In the genomic region with DNA sequence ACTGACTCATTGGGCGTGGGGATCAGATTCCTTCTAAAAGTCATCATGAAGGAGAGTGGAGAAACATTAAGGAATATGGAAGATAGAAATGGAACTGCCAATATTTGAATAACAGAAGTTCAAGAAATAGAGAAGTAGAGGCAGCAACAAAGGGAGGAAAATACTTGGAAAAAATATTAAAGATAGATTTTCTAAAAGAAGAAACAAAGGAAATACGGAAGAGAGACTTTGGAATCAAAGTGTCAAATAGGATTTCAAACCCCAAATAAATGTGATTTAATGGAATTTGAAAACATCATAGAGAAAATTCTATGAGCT, we compare ENCODE assay signal across 18 cellular contexts.
DNase-seq lines count a peak whose midpoint lies in the region; ATAC-seq, FAIRE-seq and TF ChIP-seq lines count a peak whose summit lies in the region.
"Had no signal": no experiment of that assay in that cellular context is flagged by ENCODE, and none has a peak within 500 bp of the region (broad histone marks: within the 10 kb centered on the region; RNA-seq: fewer than 3 reads in every experiment).

No MANE protein-coding gene starts in this region.

- no peak overlapping the region for H3K27ac ChIP-seq in small intestine (ENCODE audit: low read depth in 1 of 2, low read length in 1 of 2)
- H3K27ac ChIP-seq: thoracic aorta had no signal

- no peaks in the 10 kb centered on the region for H3K9me3 ChIP-seq in small intestine (ENCODE audit: control insufficient read depth, low read depth)
- H3K9me3 ChIP-seq: thoracic aorta had no signal

- ATAC-seq in GM19455 (IDR thresholded peaks at IDR 0.05; ENCODE audit: unreplicated experiment): no peak
- ATAC-seq in HG02870 (IDR thresholded peaks at IDR 0.05; ENCODE audit: unreplicated experiment): no peak
- ATAC-seq: natural killer cell; stimulated activated naive B cell treated with anti-CD40 and anti-IgM and Interleukin-4, amounts not matched to agents 10 μg/mL and 1 μg/mL and 100 μg/mL, for 72 hours had no signal

- 85 to 87% (median 85%) methylated on average over 2 of the region's 2 CpGs for WGBS in small intestine, 3 donors

- TF ChIP-seq CTCF in fibroblast of mammary gland (conservative IDR thresholded peaks at IDR 0.05; ENCODE audit: control insufficient read depth, insufficient read depth, low read depth, low read length): no peak

- DNase-seq in ELR (ENCODE audit: low read depth) (peak; percentile 61), RPMI7951 (ENCODE audit: low read depth) (peak; percentile 34), fibroblast of mammary gland (ENCODE audit: low read depth) (peak; percentile 71), small intestine (no peak)
- DNase-seq in stimulated activated CD4-positive, alpha-beta T cell treated with anti-CD3 and anti-CD28 coated beads, Interleukin-2, amount 100 ng/mL, for 48 hours: no peak
- DNase-seq: activated CD4-positive, alpha-beta memory T cell treated with anti-CD3 and anti-CD28 coated beads, Interleukin-2, amount 10 ng/mL, durations not matched to agents 7 days and 5 days; activated gamma-delta T cell treated with Interleukin-2 at 50 U/mL for 16 hours; dermis blood vessel endothelial cell; HFFc6; natural killer cell; NCI-H1694; posterior cingulate gyrus; sigmoid colon; stimulated activated CD4-positive, alpha-beta T cell treated with anti-CD3 and anti-CD28 coated beads, Interleukin-1b, Interleukin-23, amount 100 ng/mL, for 48 hours; stimulated activated naive B cell treated with anti-CD40 and anti-IgM and Interleukin-4, amounts not matched to agents 10 μg/mL and 1 μg/mL and 100 μg/mL, for 72 hours had no signal

- peak; percentile 10 for FAIRE-seq in small intestine (lab: Jason Lieb, UNC)

- no peaks in the 10 kb centered on the region for H3K36me3 ChIP-seq in small intestine (ENCODE audit: control insufficient read depth in 2 of 2, insufficient read depth in 2 of 2, low read length in 2 of 2)
- H3K36me3 ChIP-seq: sigmoid colon, thoracic aorta had no signal

- H3K4me1 ChIP-seq in small intestine (ENCODE audit: control insufficient read depth in 2 of 2, insufficient read depth in 1 of 2, low read depth in 1 of 2, low read length in 1 of 2): peaks cover 0 to 2% of the 10 kb centered on the region in 2 donors
- H3K4me1 ChIP-seq: sigmoid colon had no signal

- H3K4me3 ChIP-seq in fibroblast of mammary gland (ENCODE audit: control insufficient read depth, low read depth, low read length) (no peak overlapping the region), small intestine (ENCODE audit: low read depth in 1 of 2, low read length in 2 of 2) (no peak overlapping the region)
- H3K4me3 ChIP-seq: sigmoid colon, thoracic aorta had no signal

- no peaks in the 10 kb centered on the region for H3K27me3 ChIP-seq in small intestine (ENCODE audit: control insufficient read depth in 2 of 2, insufficient read depth in 2 of 2, low read length in 2 of 2)
- H3K27me3 ChIP-seq: sigmoid colon had no signal

Comparison
In these comparisons a context has a peak if more than half of its experiments do, and no peak if none do; other contexts are left out.
1. DNase-seq: peak in ELR (single experiment), RPMI7951 (single experiment) and fibroblast of mammary gland (single experiment); none in small intestine (single experiment) and stimulated activated CD4-positive, alpha-beta T cell treated with anti-CD3 and anti-CD28 coated beads, Interleukin-2, amount 100 ng/mL, for 48 hours (0 of 2).